In the genomic region with DNA sequence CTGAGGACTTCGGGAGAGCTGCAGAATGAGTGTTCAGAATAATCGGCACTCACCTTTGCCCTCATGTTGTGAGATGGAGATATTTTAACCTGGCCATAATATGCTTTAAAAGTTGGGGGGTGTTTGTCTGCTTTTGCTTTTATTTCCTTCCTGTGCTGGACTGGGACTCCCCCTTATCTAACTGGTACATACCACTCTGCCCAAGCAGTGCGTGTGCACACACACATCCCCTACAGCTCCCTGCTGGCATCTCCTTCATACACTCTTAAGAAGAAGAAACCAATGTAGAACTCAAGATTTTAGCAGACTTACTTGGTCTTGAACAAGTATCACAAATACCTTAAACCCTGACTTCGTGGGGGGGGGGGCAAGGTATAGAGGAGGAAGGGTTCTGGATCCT, we compare ENCODE assay signal across 10 cellular contexts.
DNase-seq lines count a peak whose midpoint lies in the region; TF ChIP-seq lines count a peak whose summit lies in the region.
"Had no signal": no experiment of that assay in that cellular context is flagged by ENCODE, and none has a peak within 500 bp of the region (broad histone marks: within the 10 kb centered on the region; RNA-seq: fewer than 3 reads in every experiment).

No MANE protein-coding gene starts in this region.

- H3K36me3 ChIP-seq in Loucy (ENCODE audit: insufficient read depth, low read length) (no peaks in the 10 kb centered on the region), stomach smooth muscle (ENCODE audit: control insufficient read depth in 2 of 2, insufficient read depth in 2 of 2, low read length in 2 of 2) (no peaks in the 10 kb centered on the region)

- H3K4me2 ChIP-seq in Loucy (ENCODE audit: low read depth, low read length, poor library complexity, severe bottlenecking): peak overlapping the region; percentile 78

- H3K79me2 ChIP-seq in Loucy (ENCODE audit: insufficient read depth, low read length): no peaks in the 10 kb centered on the region

- H3K9ac ChIP-seq in Loucy (ENCODE audit: low read depth, low read length, poor library complexity, severe bottlenecking) (no peak overlapping the region), stomach smooth muscle (ENCODE audit: low read length in 2 of 2) (peak overlapping the region; percentile 68 to 70)

- H3K27me3 ChIP-seq in Loucy (ENCODE audit: insufficient read depth, low read length, poor library complexity, severe bottlenecking) (no peaks in the 10 kb centered on the region), layer of hippocampus (ENCODE audit: control insufficient read depth, insufficient read depth, low read length) (no peaks in the 10 kb centered on the region), stomach smooth muscle (ENCODE audit: control insufficient read depth in 1 of 2, insufficient read depth in 2 of 2, low read length in 2 of 2) (no peaks in the 10 kb centered on the region)

- H3K4me1 ChIP-seq in Loucy (ENCODE audit: insufficient read depth, low read length, poor library complexity, severe bottlenecking) (peaks cover 59% of the 10 kb centered on the region), stomach smooth muscle (ENCODE audit: control insufficient read depth, insufficient read depth, low read length) (peaks cover 68% of the 10 kb centered on the region)

- TF ChIP-seq CTCF in Loucy (conservative IDR thresholded peaks at IDR 0.05; ENCODE audit: low read length): no peak

- H2AFZ ChIP-seq in Loucy (ENCODE audit: low read length): peak overlapping the region; percentile 42; the same call in 1 of the 2 replicates

- no peaks in the 10 kb centered on the region for H3K9me3 ChIP-seq in Loucy (ENCODE audit: insufficient read depth, low read depth, low read length)
- H3K9me3 ChIP-seq in stomach smooth muscle (ENCODE audit: control insufficient read depth in 2 of 2, low read length in 2 of 2): no peaks in the 10 kb centered on the region

- H3K9me2 ChIP-seq in Loucy (replicated peaks; ENCODE audit: low read depth, low read length): no peaks in the 10 kb centered on the region

- no peaks in the 10 kb centered on the region for H4K20me1 ChIP-seq in Loucy (ENCODE audit: insufficient read depth, low read length, poor library complexity, severe bottlenecking)

- DNase-seq in caudate nucleus (lab: John Stamatoyannopoulos, UW) (no peak), pons (ENCODE audit: low spot score) (no peak), NCI-H2196 (lab: John Stamatoyannopoulos, UW; ENCODE audit: unreplicated experiment) (no peak), NCI-H1048 (lab: John Stamatoyannopoulos, UW) (no peak)
- DNase-seq in effector CD8-positive, alpha-beta T cell (lab: John Stamatoyannopoulos, UW): no peak
- DNase-seq: GF-D8, NCI-H2081 treated with DMSO at 0.1 percent for 48 hours had no signal

- peak overlapping the region; percentile 98 for H3K27ac ChIP-seq in caudate nucleus (ENCODE audit: low read depth, low read length)
- H3K27ac ChIP-seq in layer of hippocampus (ENCODE audit: low read depth, low read length): peak overlapping the region; percentile 91
- H3K27ac ChIP-seq in stomach smooth muscle (ENCODE audit: low read length): peak overlapping the region; percentile 95

- no peaks in the 10 kb centered on the region for H3F3A ChIP-seq in Loucy (ENCODE audit: low read depth)

- H3K4me3 ChIP-seq in Loucy (ENCODE audit: low read length, poor library complexity, severe bottlenecking) (no peak overlapping the region), stomach smooth muscle (ENCODE audit: low read length in 2 of 2) (peak overlapping the region; percentile 56 to 72)
